In the genomic region with DNA sequence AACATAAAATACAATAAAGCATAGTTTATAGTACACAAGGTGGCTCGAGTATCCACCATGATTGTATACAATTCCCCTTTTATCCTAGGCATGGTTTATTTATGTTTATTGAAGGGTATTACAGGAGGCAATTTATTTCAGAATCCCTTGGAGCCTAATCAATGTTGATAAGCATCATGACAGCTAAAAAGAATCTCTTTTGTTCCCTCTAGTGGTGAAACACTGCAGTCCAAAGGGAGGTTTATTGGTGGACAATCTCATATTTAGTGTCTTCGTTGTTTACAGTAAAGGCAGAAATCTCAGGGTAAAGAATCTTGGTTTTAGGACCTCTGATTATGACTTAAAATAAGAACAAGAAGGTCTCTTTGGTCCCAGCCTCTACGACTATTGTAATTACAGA, we compare ENCODE assay signal across 10 cellular contexts.
DNase-seq lines count a peak whose midpoint lies in the region; ATAC-seq and TF ChIP-seq lines count a peak whose summit lies in the region.
"Had no signal": no experiment of that assay in that cellular context is flagged by ENCODE, and none has a peak within 500 bp of the region (broad histone marks: within the 10 kb centered on the region; RNA-seq: fewer than 3 reads in every experiment).

No MANE protein-coding gene starts in this region.

- in situ Hi-C loops in Panc1 (cut with HindIII; ENCODE audit: low pct_unique_long_range_greater_than_20kb, low sequenced_read_pairs): no loop called here

- DNase-seq in Panc1 (ENCODE audit: low read depth, low spot score) (no peak), glomerular endothelial cell (ENCODE audit: extremely low read depth, low read depth, low spot score) (peak; percentile 12), mucosa of descending colon (no peak), midbrain (lab: John Stamatoyannopoulos, UW) (no peak), foreskin fibroblast (no peak)
- DNase-seq: T1000 had no signal

- H3K36me3 ChIP-seq in ACC112 (ENCODE audit: insufficient read depth, low read length) (no peaks in the 10 kb centered on the region), Panc1 (ENCODE audit: control insufficient read depth, insufficient read depth, low read length) (no peaks in the 10 kb centered on the region), mucosa of descending colon (ENCODE audit: low read depth) (no peaks in the 10 kb centered on the region)

- H3K4me1 ChIP-seq in ACC112 (ENCODE audit: control insufficient read depth, insufficient read depth, low read length, unreplicated experiment) (no peaks in the 10 kb centered on the region), Panc1 (ENCODE audit: control insufficient read depth, insufficient read depth, low read length) (no peaks in the 10 kb centered on the region), mucosa of descending colon (ENCODE audit: low read depth) (no peaks in the 10 kb centered on the region)

- H3K27me3 ChIP-seq in ACC112 (ENCODE audit: insufficient read depth, low read length) (no peaks in the 10 kb centered on the region), Panc1 (ENCODE audit: control insufficient read depth, insufficient read depth, low read length) (no peaks in the 10 kb centered on the region)

- H3K79me2 ChIP-seq in ACC112 (ENCODE audit: control insufficient read depth, insufficient read depth, low read length, unreplicated experiment): no peaks in the 10 kb centered on the region

- H3K9me3 ChIP-seq in Panc1 (ENCODE audit: control insufficient read depth, insufficient read depth, low read depth, low read length) (no peaks in the 10 kb centered on the region), mucosa of descending colon (no peaks in the 10 kb centered on the region)

- intact Hi-C loops in Panc1 (cut with micrococcal nuclease; ENCODE audit: unreplicated experiment) (no loop called here), mucosa of descending colon (cut with DNase I, micrococcal nuclease) (no loop called here)

- CTCF ChIA-PET in Panc1 (lab: Charles Lee): no interaction called here

- H2AFZ ChIP-seq in ACC112 (ENCODE audit: low read length, unreplicated experiment): peak overlapping the region; percentile 14

- no peak overlapping the region for H3K27ac ChIP-seq in ACC112 (ENCODE audit: low read depth, low read length)
- H3K27ac ChIP-seq in Panc1 (ENCODE audit: low read length): no peak overlapping the region
- H3K27ac ChIP-seq: skin epidermis had no signal

- POLR2A ChIA-PET in Panc1 (lab: Charles Lee): no interaction called here

- ATAC-seq in GM21360 (IDR thresholded peaks at IDR 0.05; ENCODE audit: unreplicated experiment) (peak; percentile 48), Panc1 (no peak), HG03108 (IDR thresholded peaks at IDR 0.05; ENCODE audit: unreplicated experiment) (no peak), mucosa of descending colon (no peak)

- H3K4me3 ChIP-seq in ACC112 (ENCODE audit: low read depth, low read length) (no peak overlapping the region), Panc1 (ENCODE audit: low read depth in 2 of 2, low read length in 2 of 2) (no peak overlapping the region), mucosa of descending colon (no peak overlapping the region), foreskin fibroblast (ENCODE audit: low read depth in 1 of 2, low read length in 2 of 2) (no peak overlapping the region)
- H3K4me3 ChIP-seq: skin epidermis had no signal

- TF ChIP-seq CTCF in Panc1 (IDR thresholded peaks at IDR 0.05) (peak; percentile 14; the same call in 1 of the 2 replicates), mucosa of descending colon (IDR thresholded peaks at IDR 0.05) (no peak), foreskin fibroblast (IDR thresholded peaks at IDR 0.05; ENCODE audit: low read depth, low read length) (no peak)

- BruUV-seq in Panc1 (replicated peaks; lab: Mats Ljungman, UMichigan): no TSS peak
